Comparison of ENCODE assay signal across 23 cellular contexts in the genomic region with DNA sequence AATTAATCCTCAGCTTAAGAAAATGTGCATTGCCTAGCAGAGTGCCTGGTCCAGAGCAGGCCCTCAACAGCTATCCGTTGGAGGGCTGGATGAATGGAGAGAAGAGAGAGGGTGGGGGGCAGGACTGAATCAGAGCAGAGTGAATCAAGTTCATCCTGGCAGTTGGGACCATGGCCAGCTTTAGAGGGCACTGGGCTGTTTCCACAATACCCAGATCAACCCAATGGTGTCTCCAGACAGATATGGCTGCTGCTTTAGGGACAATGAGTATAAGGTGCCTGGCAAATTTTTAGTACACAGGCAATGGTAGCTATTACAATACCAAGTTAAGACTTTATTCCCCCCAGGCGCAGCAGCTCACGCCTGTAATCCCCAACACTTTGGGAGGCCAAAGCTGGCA.
"Had no signal": no experiment of that assay in that cellular context is flagged by ENCODE, and none has a peak within 500 bp of the region (broad histone marks: within the 10 kb centered on the region; RNA-seq: fewer than 3 reads in every experiment).

No MANE protein-coding gene starts in this region.

- H3K9me3 Mint-ChIP-seq: natural killer cell; stimulated activated effector memory CD8-positive, alpha-beta T cell treated with anti-CD3 and anti-CD28 coated beads, Interleukin-12 subunit alpha, Interleukin-12 subunit beta, amount 100 ng/mL, for 72 hours had no signal

- H3K27me3 ChIP-seq: esophagus squamous epithelium, hepatocyte, left lung, ovary, suprapubic skin, transverse colon, vagina had no signal

- DNase-seq: dermis blood vessel endothelial cell; effector memory CD4-positive, alpha-beta T cell; esophagus squamous epithelium; foreskin melanocyte; head of caudate nucleus; kidney; left lung; lower lobe of right lung; natural killer cell; occipital lobe; ovary; posterior cingulate gyrus; retina; stimulated activated CD4-positive, alpha-beta T cell treated with anti-CD3 and anti-CD28 coated beads, Interleukin-2, amount 100 ng/mL, for 24 hours; stimulated activated CD4-positive, alpha-beta T cell treated with anti-CD3 and anti-CD28 coated beads, Interleukin-4, amount 100 ng/mL, for 24 hours; stimulated activated naive CD4-positive, alpha-beta T cell treated with Interleukin-2 at 50 U/mL for 16 hours; transverse colon had no signal

- H3K36me3 ChIP-seq: ovary had no signal

- H3K9me3 ChIP-seq: esophagus squamous epithelium, left lung, lower lobe of right lung, ovary, suprapubic skin, transverse colon, vagina had no signal

- ATAC-seq: left lung; lower lobe of right lung; natural killer cell; sciatic nerve; stimulated activated effector memory CD8-positive, alpha-beta T cell treated with anti-CD3 and anti-CD28 coated beads, Interleukin-12 subunit alpha, Interleukin-12 subunit beta, amount 100 ng/mL, for 72 hours had no signal

- H3K4me3 Mint-ChIP-seq: natural killer cell; stimulated activated effector memory CD8-positive, alpha-beta T cell treated with anti-CD3 and anti-CD28 coated beads, Interleukin-12 subunit alpha, Interleukin-12 subunit beta, amount 100 ng/mL, for 72 hours had no signal

- H3K4me1 Mint-ChIP-seq: natural killer cell; stimulated activated effector memory CD8-positive, alpha-beta T cell treated with anti-CD3 and anti-CD28 coated beads, Interleukin-12 subunit alpha, Interleukin-12 subunit beta, amount 100 ng/mL, for 72 hours had no signal

- H3K27ac ChIP-seq: coronary artery, hepatocyte, left lung, lower lobe of right lung, suprapubic skin had no signal

- H3K4me3 ChIP-seq: coronary artery, esophagus squamous epithelium, hepatocyte, left lung, lower lobe of right lung, ovary, suprapubic skin, transverse colon, vagina had no signal

- H3K27ac Mint-ChIP-seq: natural killer cell; stimulated activated effector memory CD8-positive, alpha-beta T cell treated with anti-CD3 and anti-CD28 coated beads, Interleukin-12 subunit alpha, Interleukin-12 subunit beta, amount 100 ng/mL, for 72 hours had no signal

- H3K4me1 ChIP-seq: left lung, suprapubic skin, vagina had no signal
